8 cellular contexts compared by ENCODE assay signal in the genomic region with DNA sequence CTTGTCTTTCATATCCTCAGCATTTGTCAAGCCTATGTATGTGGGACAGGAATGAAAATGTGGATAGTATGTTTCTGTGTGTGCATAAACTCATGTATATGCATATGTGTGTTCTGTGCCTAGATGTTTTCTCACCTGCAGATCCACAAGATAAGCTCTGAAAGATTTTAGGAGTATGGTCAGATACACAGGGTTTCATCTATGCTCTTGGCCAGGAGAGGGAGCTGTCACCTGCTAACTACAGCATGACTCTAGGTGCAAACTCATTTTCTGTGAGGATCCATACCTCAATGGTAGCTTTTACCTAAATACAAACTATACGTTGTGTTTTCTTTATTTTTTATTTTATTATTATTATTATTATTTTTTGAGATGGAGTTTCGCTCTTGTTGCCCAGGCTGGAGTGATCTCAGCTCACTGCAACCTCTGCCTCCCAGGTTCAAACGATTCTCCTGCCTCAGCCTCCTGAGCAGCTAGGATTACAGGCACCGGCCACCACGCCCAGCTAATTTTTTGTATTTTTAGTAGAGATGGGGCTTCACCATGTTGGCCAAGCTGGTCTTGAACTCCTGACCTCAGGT. TPM values are rescaled to one million over a fixed set of nuclear protein-coding genes. Genes with fewer than 3 reads are reported as not detected.
DNase-seq lines count a peak whose midpoint lies in the region; ATAC-seq and TF ChIP-seq lines count a peak whose summit lies in the region.
"Not testable (repeated sequence)": the region's sequence is repeated elsewhere in the genome, so short reads cannot be mapped to it uniquely, and the experiment has no call there.

No MANE protein-coding gene starts in this region.

- H3K4me3 Mint-ChIP-seq in activated B cell treated with CpG ODN at 0.5 μM for 24 hours = not testable (repeated sequence)

- TF ChIP-seq CTCF in activated B cell treated with CpG ODN at 0.5 μM for 24 hours (IDR thresholded peaks at IDR 0.05) = not testable (repeated sequence)
- peak; percentile 85 for TF ChIP-seq CTCF in brain microvascular endothelial cell (IDR thresholded peaks at IDR 0.05; ENCODE audit: low read depth, low read length, missing control alignments)

- H3K36me3 Mint-ChIP-seq in activated B cell treated with CpG ODN at 0.5 μM for 24 hours (ENCODE audit: low read depth) = not testable (repeated sequence)

- H3K27me3 ChIP-seq in brain microvascular endothelial cell (replicated peaks) = not testable (repeated sequence)

- ATAC-seq in GM18867 (IDR thresholded peaks at IDR 0.05; ENCODE audit: unreplicated experiment) (peak; percentile 96), HG03025 (IDR thresholded peaks at IDR 0.05; ENCODE audit: low FRiP score, unreplicated experiment) (peak; percentile 68), activated B cell treated with CpG ODN at 0.5 μM for 24 hours (ENCODE audit: low read depth) (peak; percentile 50)

- H3K9me3 Mint-ChIP-seq in activated B cell treated with CpG ODN at 0.5 μM for 24 hours = not testable (repeated sequence)

- H3K4me3 ChIP-seq in brain microvascular endothelial cell (ENCODE audit: low read depth, low read length) = not testable (repeated sequence)

- not testable (repeated sequence) for H3K4me1 Mint-ChIP-seq in activated B cell treated with CpG ODN at 0.5 μM for 24 hours

- not testable (repeated sequence) for H3K27ac Mint-ChIP-seq in activated B cell treated with CpG ODN at 0.5 μM for 24 hours

- CTCF ChIA-PET in activated B cell treated with CpG ODN at 0.5 μM for 24 hours (lab: Charles Lee) = interaction anchor here (0.7 to 1.4 kb wide), 15 partner anchors 9 to 90 kb away, joined by 3 to 12 read pairs (median 4); no protein-coding TSS in a partner anchor

- H3K36me3 ChIP-seq in brain microvascular endothelial cell (replicated peaks) = not testable (repeated sequence)

- H3K27me3 Mint-ChIP-seq in activated B cell treated with CpG ODN at 0.5 μM for 24 hours = not testable (repeated sequence)

- in situ Hi-C loops in ACHN (cut with HindIII; ENCODE audit: low pct_ligation_motif_present, low pct_unique_long_range_greater_than_20kb, low sequenced_read_pairs); brain microvascular endothelial cell (cut with HindIII; ENCODE audit: low pct_ligation_motif_present, low sequenced_read_pairs): not testable (repeated sequence)

- not testable (repeated sequence) for H3K27ac ChIP-seq in brain microvascular endothelial cell

- DNase-seq in ACHN (peak; percentile 54), NCI-H2107 treated with DMSO at 0.1 percent for 48 hours (lab: John Stamatoyannopoulos, UW; ENCODE audit: unreplicated experiment) (peak; percentile 44), brain microvascular endothelial cell (peak; percentile 58), iPS-NIHi11 (ENCODE audit: low spot score) (peak; percentile 55)
- DNase-seq in activated B cell treated with CpG ODN at 0.5 μM for 24 hours = not testable (repeated sequence)
- peak; percentile 3 to 15 for DNase-seq in stimulated activated CD4-positive, alpha-beta T cell treated with anti-CD3 and anti-CD28 coated beads, Interleukin-15, amount 100 ng/mL, for 1 hour (ENCODE audit: low read depth in 1 of 2, low spot score in 1 of 2)

- POLR2A ChIA-PET in activated B cell treated with CpG ODN at 0.5 μM for 24 hours (lab: Charles Lee) = not testable (repeated sequence)

- intact Hi-C loops in activated B cell treated with CpG ODN at 0.5 μM for 24 hours (cut with micrococcal nuclease) = loop anchor here (1.0 kb wide), 1 partner anchor 77 kb away; no protein-coding TSS in a partner anchor

RNA-seq across cellular contexts. Expression of a gene that starts 44.1 kb away (rescaled TPM):
- 0.27 and 0.71 TPM in 2 replicates for total RNA-seq in activated B cell treated with CpG ODN at 0.5 μM for 24 hours
